ENCODE assay signal across 7 cellular contexts in genomic region chr2:200962821-200963128, GRCh38. TPM values are rescaled to one million over a fixed set of nuclear protein-coding genes. Genes with fewer than 3 reads are reported as not detected.
A peak's percentile ranks its signal among the peaks of the same experiment; 100 is the strongest.
DNase-seq lines count a peak whose midpoint lies in the region; ATAC-seq and TF ChIP-seq lines count a peak whose summit lies in the region.

No MANE protein-coding gene starts in this region.

- TF ChIP-seq POLR2A in esophagus squamous epithelium (IDR thresholded peaks at IDR 0.05): no peak

- H3K27ac ChIP-seq in RWPE1 (peak overlapping the region; percentile 87), esophagus squamous epithelium (peak overlapping the region; percentile 90 to 95 (median 92))

- TF ChIP-seq CTCF in RWPE1 (conservative IDR thresholded peaks at IDR 0.05; ENCODE audit: low read depth) (no peak), esophagus squamous epithelium (IDR thresholded peaks at IDR 0.05) (no peak), osteocyte (IDR thresholded peaks at IDR 0.05) (no peak)

- H3K27me3 ChIP-seq in esophagus squamous epithelium: no peaks in the 10 kb centered on the region

- no peak for DNase-seq in RWPE1 (ENCODE audit: low spot score)
- DNase-seq in esophagus squamous epithelium (lab: John Stamatoyannopoulos, UW): no peak
- DNase-seq in osteocyte (ENCODE audit: extremely low spot score, unreplicated experiment): no peak
- DNase-seq in activated effector memory CD4-positive, alpha-beta T cell treated with anti-CD3 and anti-CD28 coated beads, Interleukin-2, amount 50 U/mL, for 16 hours: no peak
- DNase-seq in LoVo (ENCODE audit: low spot score): no peak

- peaks cover 6% of the 10 kb centered on the region for H3K36me3 Mint-ChIP-seq in osteocyte (ENCODE audit: unreplicated experiment)

- WGBS in esophagus squamous epithelium, 2 donors: 1 to 3% methylated on average over 6 of the region's 6 CpGs

- peaks cover 13 to 68% (median 32%) of the 10 kb centered on the region in 3 donors for H3K4me1 ChIP-seq in esophagus squamous epithelium

- H3K9me3 Mint-ChIP-seq in osteocyte (ENCODE audit: unreplicated experiment): no peaks in the 10 kb centered on the region

- H3K4me1 Mint-ChIP-seq in osteocyte (ENCODE audit: unreplicated experiment): peaks cover 41% of the 10 kb centered on the region

- POLR2A ChIA-PET in RWPE1 (lab: Yijun Ruan, JAX; ENCODE audit: low non-redundant PET): interaction anchor here (0.5 kb wide), 1 partner anchor 153 kb away, joined by 3 read pairs; the partner anchor contains the start of gene CFLAR

- intact Hi-C loops in esophagus squamous epithelium (cut with DNase I): no loop called here

- peak overlapping the region; percentile 98 for H3K27ac Mint-ChIP-seq in osteocyte (ENCODE audit: unreplicated experiment)

- peak; percentile 22 for ATAC-seq in GM18867 (IDR thresholded peaks at IDR 0.05; ENCODE audit: unreplicated experiment)
- peak; percentile 15 for ATAC-seq in HG02588 (IDR thresholded peaks at IDR 0.05; ENCODE audit: unreplicated experiment)

- CTCF ChIA-PET in RWPE1 (lab: Yijun Ruan, JAX): interaction anchor here (0.6 to 1.6 kb wide), 6 partner anchors 12 to 563 kb away, joined by 3 to 5 read pairs (median 4); no protein-coding TSS in a partner anchor

- no peaks in the 10 kb centered on the region for H3K9me3 ChIP-seq in esophagus squamous epithelium

- peak overlapping the region; percentile 81 to 99 (median 91) for H3K4me3 ChIP-seq in esophagus squamous epithelium

- H3K36me3 ChIP-seq in esophagus squamous epithelium: peaks cover 0 to 15% (median 0%) of the 10 kb centered on the region in 3 donors

- H3K27me3 Mint-ChIP-seq in osteocyte (ENCODE audit: unreplicated experiment): no peaks in the 10 kb centered on the region

- peak overlapping the region; percentile 98 for H3K4me3 Mint-ChIP-seq in osteocyte (ENCODE audit: unreplicated experiment)

RNA-seq across cellular contexts. Expression of gene ORC2, which starts 0.7 kb away (rescaled TPM):
- total RNA-seq in esophagus squamous epithelium (10 to 100 TPM in 3 of 4 donors, 1 to 10 TPM in 1; 6.2 to 22.5 (median 12.9) TPM), osteocyte (24.0 and 25.5 TPM in 2 replicates)
